ENCODE assay signal across 10 cellular contexts in the genomic region with DNA sequence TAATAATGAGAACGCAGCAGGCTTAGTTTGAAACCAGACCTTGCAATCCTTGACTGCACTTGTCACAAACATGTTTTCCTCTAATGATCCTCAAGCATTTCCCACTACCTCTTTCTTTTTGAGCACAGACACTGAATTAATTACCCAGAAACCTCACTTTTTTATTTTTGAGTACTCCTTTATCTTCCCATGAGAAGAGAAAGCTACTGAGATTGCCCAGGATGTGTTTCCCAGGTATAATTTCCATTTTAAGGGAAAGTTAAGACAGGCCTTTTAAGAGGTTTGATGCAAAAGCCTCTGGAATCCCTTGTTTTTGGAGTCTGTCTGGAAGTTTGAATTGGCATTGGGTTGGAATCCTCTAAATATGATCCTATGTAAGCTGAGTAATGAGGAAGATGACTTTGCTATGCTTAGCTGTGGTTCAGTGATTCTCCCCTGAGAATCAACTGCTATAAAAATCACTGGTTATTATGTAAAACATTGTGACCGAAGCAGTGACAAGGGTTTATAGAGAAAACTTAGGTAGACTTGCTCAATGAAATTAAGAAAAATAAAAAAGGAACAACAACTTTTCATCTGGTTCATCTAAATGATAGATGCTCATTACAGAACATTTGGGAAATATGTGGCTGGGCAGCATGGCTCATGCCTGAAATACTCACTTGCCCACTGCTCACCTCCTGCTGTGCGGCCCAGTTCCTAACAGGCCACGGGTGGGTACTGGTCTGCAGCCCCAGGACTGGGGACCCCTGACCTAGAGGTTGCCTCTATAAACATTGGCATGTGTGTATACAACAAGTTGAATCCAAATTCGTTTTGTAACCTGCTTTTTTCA. TPM values are rescaled to one million over a fixed set of nuclear protein-coding genes. Genes with fewer than 3 reads are reported as not detected.
A peak's percentile ranks its signal among the peaks of the same experiment; 100 is the strongest.
DNase-seq lines count a peak whose midpoint lies in the region; ATAC-seq and TF ChIP-seq lines count a peak whose summit lies in the region.
"Had no signal": no experiment of that assay in that cellular context is flagged by ENCODE, and none has a peak within 500 bp of the region (broad histone marks: within the 10 kb centered on the region; RNA-seq: fewer than 3 reads in every experiment).

No MANE protein-coding gene starts in this region.

- H4K20me1 ChIP-seq in BLaER1, result no peaks in the 10 kb centered on the region

- no peaks in the 10 kb centered on the region for H3K9me3 Mint-ChIP-seq in activated T-helper 1 cell treated with anti-CD3 and anti-CD28 coated beads, Interleukin-12 subunit alpha, Interleukin-12 subunit beta, Interleukin-2, Interleukin-4 antibody, amounts not matched to agents 30 ng/mL and 10 ng/mL and 1 ng/mL, durations not matched to agents 14 hours and 24 hours and 36 hours

- TF ChIP-seq CTCF in epithelial cell of esophagus (IDR thresholded peaks at IDR 0.05; ENCODE audit: insufficient read depth, low read depth, low read length, missing control alignments) (no peak), left lung (IDR thresholded peaks at IDR 0.05) (no peak)

- H3K9ac ChIP-seq in BLaER1, result peak overlapping the region; percentile 17; the same call in 1 of the 2 replicates

- no peak overlapping the region for H3K27ac Mint-ChIP-seq in activated T-helper 1 cell treated with anti-CD3 and anti-CD28 coated beads, Interleukin-12 subunit alpha, Interleukin-12 subunit beta, Interleukin-2, Interleukin-4 antibody, amounts not matched to agents 30 ng/mL and 10 ng/mL and 1 ng/mL, durations not matched to agents 14 hours and 24 hours and 36 hours

- H3K36me3 ChIP-seq in BLaER1 (no peaks in the 10 kb centered on the region), left lung (no peaks in the 10 kb centered on the region)

- H3K9me3 ChIP-seq in BLaER1 (no peaks in the 10 kb centered on the region), left lung (no peaks in the 10 kb centered on the region)

- H3K27me3 Mint-ChIP-seq in activated T-helper 1 cell treated with anti-CD3 and anti-CD28 coated beads, Interleukin-12 subunit alpha, Interleukin-12 subunit beta, Interleukin-2, Interleukin-4 antibody, amounts not matched to agents 30 ng/mL and 10 ng/mL and 1 ng/mL, durations not matched to agents 14 hours and 24 hours and 36 hours (ENCODE audit: insufficient read depth), result no peaks in the 10 kb centered on the region

- H3K4me3 ChIP-seq in BLaER1, result peak overlapping the region; percentile 23; the same call in 1 of the 2 replicates
- no peak overlapping the region for H3K4me3 ChIP-seq in epithelial cell of esophagus (ENCODE audit: low read length)
- H3K4me3 ChIP-seq in left lung, result no peak overlapping the region

- H3K4me2 ChIP-seq in BLaER1, result peak overlapping the region; percentile 72

- H3K36me3 Mint-ChIP-seq in activated T-helper 1 cell treated with anti-CD3 and anti-CD28 coated beads, Interleukin-12 subunit alpha, Interleukin-12 subunit beta, Interleukin-2, Interleukin-4 antibody, amounts not matched to agents 30 ng/mL and 10 ng/mL and 1 ng/mL, durations not matched to agents 14 hours and 24 hours and 36 hours (ENCODE audit: low read depth), result peaks cover 4% of the 10 kb centered on the region

- H3K27me3 ChIP-seq in BLaER1 (no peaks in the 10 kb centered on the region), left lung (no peaks in the 10 kb centered on the region)

- DNase-seq in epithelial cell of esophagus (ENCODE audit: low read depth) (peak; percentile 18), HUDEP-2 (lab: John Stamatoyannopoulos, UW; ENCODE audit: unreplicated experiment in 76 of 76) (no peak), NCI-H187 (lab: John Stamatoyannopoulos, UW) (no peak), left lung (no peak)
- DNase-seq in activated T-helper 1 cell treated with anti-CD3 and anti-CD28 coated beads, Interleukin-12 subunit alpha, Interleukin-12 subunit beta, Interleukin-2, Interleukin-4 antibody, amounts not matched to agents 30 ng/mL and 10 ng/mL and 1 ng/mL, durations not matched to agents 14 hours and 24 hours and 36 hours (ENCODE audit: low spot score), result no peak
- DNase-seq: NCI-H146; stimulated activated CD4-positive, alpha-beta T cell treated with anti-CD3 and anti-CD28 coated beads, Interleukin-4, amount 100 ng/mL, for 1 hour had no signal

- peaks cover 48% of the 10 kb centered on the region for H3K4me1 Mint-ChIP-seq in activated T-helper 1 cell treated with anti-CD3 and anti-CD28 coated beads, Interleukin-12 subunit alpha, Interleukin-12 subunit beta, Interleukin-2, Interleukin-4 antibody, amounts not matched to agents 30 ng/mL and 10 ng/mL and 1 ng/mL, durations not matched to agents 14 hours and 24 hours and 36 hours (ENCODE audit: low read depth)

- no peak overlapping the region for H3K4me3 Mint-ChIP-seq in activated T-helper 1 cell treated with anti-CD3 and anti-CD28 coated beads, Interleukin-12 subunit alpha, Interleukin-12 subunit beta, Interleukin-2, Interleukin-4 antibody, amounts not matched to agents 30 ng/mL and 10 ng/mL and 1 ng/mL, durations not matched to agents 14 hours and 24 hours and 36 hours

- intact Hi-C loops in activated T-helper 1 cell treated with anti-CD3 and anti-CD28 coated beads, Interleukin-12 subunit alpha, Interleukin-12 subunit beta, Interleukin-2, Interleukin-4 antibody, amounts not matched to agents 30 ng/mL and 10 ng/mL and 1 ng/mL, durations not matched to agents 14 hours and 24 hours and 36 hours (cut with micrococcal nuclease), result loop anchor here (2.0 kb wide), 2 partner anchors 13 to 15 kb away; no protein-coding TSS in a partner anchor
- intact Hi-C loops in left lung (cut with DNase I), result no loop called here

- peaks cover 52% of the 10 kb centered on the region for H3K4me1 ChIP-seq in BLaER1
- H3K4me1 ChIP-seq in left lung, result peaks cover 0 to 22% of the 10 kb centered on the region in 2 donors

- H3K27ac ChIP-seq in BLaER1 (peak overlapping the region; percentile 46; the same call in 1 of the 2 replicates), left lung (no peak overlapping the region)

- ATAC-seq in GM19035 (IDR thresholded peaks at IDR 0.05; ENCODE audit: unreplicated experiment), result peak; percentile 54
- ATAC-seq in HG03432 (IDR thresholded peaks at IDR 0.05; ENCODE audit: unreplicated experiment), result peak; percentile 68
- no peak for ATAC-seq in left lung

RNA-seq across cellular contexts. Expression of a gene that starts 10.8 kb away (rescaled TPM):
- total RNA-seq in activated T-helper 1 cell treated with anti-CD3 and anti-CD28 coated beads, Interleukin-12 subunit alpha, Interleukin-12 subunit beta, Interleukin-2, Interleukin-4 antibody, amounts not matched to agents 30 ng/mL and 10 ng/mL and 1 ng/mL, durations not matched to agents 14 hours and 24 hours and 36 hours, result 105 and 111 TPM in 2 replicates
- total RNA-seq in left lung, result 10 to 100 TPM in 1 of 2 donors, 1 to 10 TPM in 1; 1.9 to 10.1 TPM
